In genomic region chrX:155179343-155179997, GRCh38 we compare ENCODE assay signal across 20 cellular contexts. TPM values are rescaled to one million over a fixed set of nuclear protein-coding genes. Genes with fewer than 3 reads are reported as not detected.
A peak's percentile ranks its signal among the peaks of the same experiment; 100 is the strongest.
DNase-seq lines count a peak whose midpoint lies in the region; ATAC-seq, FAIRE-seq and TF ChIP-seq lines count a peak whose summit lies in the region.
"Had no signal": no experiment of that assay in that cellular context is flagged by ENCODE, and none has a peak within 500 bp of the region (broad histone marks: within the 10 kb centered on the region; RNA-seq: fewer than 3 reads in every experiment).

No MANE protein-coding gene starts in this region.

- no peak overlapping the region for H3K27ac Mint-ChIP-seq in MCF 10A (ENCODE audit: low read depth, unreplicated experiment)
- H3K27ac Mint-ChIP-seq: activated naive CD8-positive, alpha-beta T cell; activated T-cell treated with anti-CD3 and anti-CD28 coated beads, Interleukin-2, amount 50 U/mL, for 24 hours; naive B cell had no signal

- FAIRE-seq in GM12878 (lab: Jason Lieb, UNC) (no peak), kidney (lab: Jason Lieb, UNC) (peak; percentile 50)

- no peaks in the 10 kb centered on the region for H3K4me1 Mint-ChIP-seq in MCF 10A (ENCODE audit: insufficient read depth, unreplicated experiment)
- H3K4me1 Mint-ChIP-seq: naive B cell had no signal

- no peaks in the 10 kb centered on the region for H3K36me3 ChIP-seq in breast epithelium
- no peaks in the 10 kb centered on the region for H3K36me3 ChIP-seq in MM.1S (replicated peaks; ENCODE audit: insufficient read depth, low read length)
- H3K36me3 ChIP-seq in GM12878 (ENCODE audit: control insufficient read depth in 2 of 2, insufficient read depth in 2 of 2, low read length in 1 of 2): no peaks in the 10 kb centered on the region
- no peaks in the 10 kb centered on the region for H3K36me3 ChIP-seq in kidney (ENCODE audit: control insufficient read depth in 1 of 2, insufficient read depth in 2 of 2, low read length in 2 of 2)
- H3K36me3 ChIP-seq: SJCRH30 had no signal

- H3K9me3 ChIP-seq in breast epithelium (no peaks in the 10 kb centered on the region), MM.1S (replicated peaks; ENCODE audit: insufficient read depth, low read length) (no peaks in the 10 kb centered on the region), GM12878 (replicated peaks; ENCODE audit: control insufficient read depth, insufficient read depth, low read length) (no peaks in the 10 kb centered on the region), kidney (ENCODE audit: control insufficient read depth in 1 of 2, low read length in 2 of 2) (no peaks in the 10 kb centered on the region)
- H3K9me3 ChIP-seq: SJCRH30 had no signal

- RAD21 ChIA-PET in GM12878 (lab: Charles Lee; ENCODE audit: unreplicated experiment): no interaction called here

- in situ Hi-C loops in GM12878 (cut with MboI): no loop called here

- no peaks in the 10 kb centered on the region for H3K9me2 ChIP-seq in MM.1S (replicated peaks; ENCODE audit: insufficient read depth, low read length)

- TF ChIP-seq CTCF in MCF 10A (IDR thresholded peaks at IDR 0.05; ENCODE audit: unreplicated experiment) (no peak), breast epithelium (IDR thresholded peaks at IDR 0.05) (no peak), MM.1S (IDR thresholded peaks at IDR 0.05; ENCODE audit: low read length) (peak; percentile 17; the same call in 1 of the 2 replicates), GM12878 (IDR thresholded peaks at IDR 0.05 in 2 of 3, conservative IDR thresholded peaks at IDR 0.05 in 1 of 3; ENCODE audit: control insufficient read depth in 2 of 3, extremely low read depth in 1 of 3, insufficient read depth in 1 of 3, low read depth in 3 of 3, low read length in 3 of 3) (peak in 1 of 3 experiments; percentile 7; a peak in 1 of 6 replicates), kidney (IDR thresholded peaks at IDR 0.05; ENCODE audit: borderline replicate concordance, extremely low read depth, insufficient read depth) (no peak), omental fat pad (IDR thresholded peaks at IDR 0.05) (no peak)

- H2AFZ ChIP-seq in MM.1S (ENCODE audit: low read length) (no peak overlapping the region), GM12878 (ENCODE audit: control insufficient read depth, low read depth, low read length) (no peak overlapping the region)

- intact Hi-C loops in MCF 10A (cut with micrococcal nuclease) (loop anchor here (1.0 to 2.0 kb wide), 2 partner anchors 85 to 199 kb away; no protein-coding TSS in a partner anchor), breast epithelium (cut with DNase I; ENCODE audit: low total_unique reads) (no loop called here), GM12878 (cut with micrococcal nuclease; ENCODE audit: unreplicated experiment) (no loop called here), kidney (cut with DNase I) (no loop called here)

- H3K27me3 ChIP-seq in breast epithelium (no peaks in the 10 kb centered on the region), MM.1S (replicated peaks; ENCODE audit: insufficient read depth, low read length) (no peaks in the 10 kb centered on the region), GM12878 (replicated peaks in 1 of 2; ENCODE audit: control insufficient read depth in 2 of 2, insufficient read depth in 2 of 2, low read length in 1 of 2) (no peaks in the 10 kb centered on the region)
- H3K27me3 ChIP-seq: SJCRH30 had no signal

- no peaks in the 10 kb centered on the region for H3K36me3 Mint-ChIP-seq in MCF 10A (ENCODE audit: insufficient read depth, unreplicated experiment)
- H3K36me3 Mint-ChIP-seq: activated naive CD8-positive, alpha-beta T cell; naive B cell had no signal

- H3K4me2 ChIP-seq in MM.1S (ENCODE audit: low read depth, low read length) (no peak overlapping the region), GM12878 (ENCODE audit: control insufficient read depth, insufficient read depth) (no peak overlapping the region)
- H3K4me2 ChIP-seq: smooth muscle cell had no signal

- TF ChIP-seq RAD21 in GM12878 (IDR thresholded peaks at IDR 0.05; ENCODE audit: insufficient read depth, low read depth, low read length): no peak

- BruUV-seq in MCF 10A (replicated peaks; lab: Mats Ljungman, UMichigan) (no TSS peak), GM12878 (replicated peaks; lab: Mats Ljungman, UMichigan) (no TSS peak)

- TF ChIP-seq POLR2A in breast epithelium (IDR thresholded peaks at IDR 0.05) (no peak), GM12878 (IDR thresholded peaks at IDR 0.05; ENCODE audit: low read depth, low read length) (no peak)

- no peak overlapping the region for H3K4me3 Mint-ChIP-seq in MCF 10A (ENCODE audit: unreplicated experiment)
- H3K4me3 Mint-ChIP-seq: activated naive CD8-positive, alpha-beta T cell; activated T-cell treated with anti-CD3 and anti-CD28 coated beads, Interleukin-2, amount 50 U/mL, for 24 hours; naive B cell had no signal

- no peaks in the 10 kb centered on the region for H3K27me3 Mint-ChIP-seq in MCF 10A (ENCODE audit: insufficient read depth, unreplicated experiment)
- H3K27me3 Mint-ChIP-seq: activated naive CD8-positive, alpha-beta T cell; activated T-cell treated with anti-CD3 and anti-CD28 coated beads, Interleukin-2, amount 50 U/mL, for 24 hours had no signal

- H3K9me3 Mint-ChIP-seq in MCF 10A (ENCODE audit: unreplicated experiment): no peaks in the 10 kb centered on the region
- H3K9me3 Mint-ChIP-seq: activated T-cell treated with anti-CD3 and anti-CD28 coated beads, Interleukin-2, amount 50 U/mL, for 24 hours had no signal

- no peaks in the 10 kb centered on the region for H4K20me1 ChIP-seq in MM.1S (ENCODE audit: insufficient read depth, low read length)
- no peaks in the 10 kb centered on the region for H4K20me1 ChIP-seq in GM12878 (ENCODE audit: control insufficient read depth, insufficient read depth)

- H3K27ac ChIP-seq in breast epithelium: no peak overlapping the region
- no peak overlapping the region for H3K27ac ChIP-seq in MM.1S (ENCODE audit: low read length)
- H3K27ac ChIP-seq in GM12878 (ENCODE audit: control insufficient read depth, insufficient read depth): no peak overlapping the region
- no peak overlapping the region for H3K27ac ChIP-seq in kidney (ENCODE audit: low read depth in 2 of 2, low read length in 2 of 2)
- H3K27ac ChIP-seq: SJCRH30 had no signal

- TF ChIP-seq EP300 in GM12878 (IDR thresholded peaks at IDR 0.05; ENCODE audit: borderline replicate concordance in 1 of 2, control insufficient read depth in 1 of 2, low read depth in 2 of 2, low read length in 2 of 2): no peak

- H3K79me2 ChIP-seq in MM.1S (ENCODE audit: low read length): no peaks in the 10 kb centered on the region
- H3K79me2 ChIP-seq in GM12878 (ENCODE audit: control insufficient read depth, insufficient read depth, low read length): no peaks in the 10 kb centered on the region

- peak; percentile 15 for DNase-seq in MCF 10A (ENCODE audit: unreplicated experiment)
- no peak for DNase-seq in breast epithelium (ENCODE audit: low spot score in 2 of 2)
- peak; percentile 7 for DNase-seq in MM.1S
- no peak for DNase-seq in GM12878 (ENCODE audit: low read depth, low spot score)
- DNase-seq in kidney: no peak
- no peak for DNase-seq in activated CD4-positive, alpha-beta T cell treated with anti-CD3 and anti-CD28 coated beads for 1 hour
- no peak for DNase-seq in omental fat pad (ENCODE audit: low spot score)
- DNase-seq: activated T-cell treated with anti-CD3 and anti-CD28 coated beads, Interleukin-2, amount 50 U/mL, for 24 hours; COR-L47; effector memory CD4-positive, alpha-beta T cell; foreskin fibroblast; naive B cell; NCI-H2107; SJCRH30; stimulated activated naive CD4-positive, alpha-beta T cell; T1000 had no signal

- no peak overlapping the region for H3K4me3 ChIP-seq in breast epithelium
- H3K4me3 ChIP-seq in MM.1S (ENCODE audit: low read length): no peak overlapping the region
- H3K4me3 ChIP-seq in GM12878: no peak overlapping the region
- no peak overlapping the region for H3K4me3 ChIP-seq in kidney (ENCODE audit: low read length in 2 of 2)
- H3K4me3 ChIP-seq: lung, SJCRH30, smooth muscle cell had no signal

- CTCF ChIA-PET in MCF 10A (lab: Yijun Ruan, JAX): interaction anchor here (0.6 to 2.7 kb wide), 4 partner anchors 80 to 317 kb away, joined by 3 to 8 read pairs (median 4); no protein-coding TSS in a partner anchor
- CTCF ChIA-PET in GM12878 (lab: Yijun Ruan, JAX): interaction anchor here (1.1 kb wide), 1 partner anchor 9 kb away, joined by 4 read pairs; no protein-coding TSS in a partner anchor

- ATAC-seq in GM12878: 0 out of 3 replicates have a peak, but pooled peaks have one; percentile 28
- no peak for ATAC-seq in HG02610 (IDR thresholded peaks at IDR 0.05; ENCODE audit: unreplicated experiment)
- no peak for ATAC-seq in omental fat pad (ENCODE audit: low FRiP score)

- H3K9ac ChIP-seq in MM.1S (ENCODE audit: low read length): no peak overlapping the region
- no peak overlapping the region for H3K9ac ChIP-seq in GM12878 (ENCODE audit: control insufficient read depth, insufficient read depth, low read length)
- H3K9ac ChIP-seq in kidney (ENCODE audit: low read length in 2 of 2): no peak overlapping the region

- H3K4me1 ChIP-seq in breast epithelium: no peaks in the 10 kb centered on the region
- H3K4me1 ChIP-seq in MM.1S (ENCODE audit: low read length): no peaks in the 10 kb centered on the region
- no peaks in the 10 kb centered on the region for H3K4me1 ChIP-seq in GM12878 (ENCODE audit: control insufficient read depth, insufficient read depth, low read length)
- no peaks in the 10 kb centered on the region for H3K4me1 ChIP-seq in kidney (ENCODE audit: control insufficient read depth in 1 of 2, insufficient read depth in 1 of 2, low read depth in 1 of 2, low read length in 2 of 2)
- H3K4me1 ChIP-seq: SJCRH30 had no signal

- SMC1A ChIA-PET in GM12878 (lab: Charles Lee; ENCODE audit: uncharacterized antibody, unreplicated experiment): interaction anchor here (0.6 kb wide), 1 partner anchor 141 kb away, joined by 3 read pairs; no protein-coding TSS in a partner anchor

- H3F3A ChIP-seq in MM.1S (ENCODE audit: insufficient read depth, low read length): no peaks in the 10 kb centered on the region

- POLR2A ChIA-PET in MCF 10A (lab: Yijun Ruan, JAX): no interaction called here
- POLR2A ChIA-PET in GM12878 (lab: Charles Lee): no interaction called here

RNA-seq across cellular contexts. Expression of gene VBP1, which starts 36.8 kb away (rescaled TPM):
- total RNA-seq in MCF 10A (2022): 60.5 and 62.9 TPM in 2 replicates
- total RNA-seq in breast epithelium: 10 to 100 TPM; 29.1 to 30.7 (median 29.8) TPM
- total RNA-seq in GM12878 (2013; cell fraction: nucleolus; rRNA removed): 13.2 and 14.3 TPM in 2 replicates
- total RNA-seq in GM12878 (2014; rRNA removed): 60.9 and 87.6 TPM in 2 replicates
- 93.2 and 97.0 TPM in 2 replicates for total RNA-seq in GM12878 (2014; rRNA removed; fragmentation: Illumina TruSeq; extraction: Trizol)
- total RNA-seq in GM12878 (2021): 67.9 and 71.0 TPM in 2 replicates
- 27.7 TPM for polyA plus RNA-seq in GM12878 (2011; ENCODE audit: low read depth)
- polyA plus RNA-seq in GM12878 (2011; rRNA removed): 81.9 and 155 TPM in 2 replicates
- polyA plus RNA-seq in GM12878 (2011; cell fraction: cytosol; rRNA removed): 26.2 and 29.4 TPM in 2 replicates
- 25.6 and 28.1 TPM in 2 replicates for polyA plus RNA-seq in GM12878 (2011; cell fraction: nucleus; rRNA removed)
- polyA plus RNA-seq in GM12878 (2012): 37.5 and 51.6 TPM in 2 replicates
- 107 and 161 TPM in 2 replicates for polyA plus RNA-seq in GM12878 (2014; fragmentation: Illumina TruSeq; extraction: Trizol)
- polyA plus RNA-seq in GM12878 (2014; fragmentation: Nextera tagmentation; extraction: Ambion mirVana): 100 to 1,000 TPM; 140 to 182 TPM
- polyA plus RNA-seq in GM12878 (2014; rRNA removed): 40.9 and 56.4 TPM in 2 replicates
- polyA plus RNA-seq in GM12878 (2016; fragmentation: Nextera tagmentation; extraction: Ambion mirVana): 100 to 1,000 TPM; 141 to 161 TPM
- polyA minus RNA-seq in GM12878 (2011; rRNA and poly(A)+ RNA removed): 32.2 and 36.9 TPM in 2 replicates
- 9.7 and 16.6 TPM in 2 replicates for polyA minus RNA-seq in GM12878 (2011; cell fraction: cytosol; rRNA and poly(A)+ RNA removed)
- polyA minus RNA-seq in GM12878 (2011; cell fraction: nucleus; rRNA and poly(A)+ RNA removed): 3.5 and 5.0 TPM in 2 replicates
- total RNA-seq in kidney: 38.4 TPM
- 53.8 TPM for polyA plus RNA-seq in kidney (ENCODE audit: insufficient read depth, low read depth, low replicate concordance)
- total RNA-seq in omental fat pad: 10 to 100 TPM; 22.2 to 30.4 (median 25.7) TPM

Comparison
In these comparisons a context has a peak if more than half of its experiments do, and no peak if none do; other contexts are left out.
1. DNase-seq: peak in MCF 10A (single experiment) and MM.1S (single experiment); none in breast epithelium (0 of 2), GM12878 (single experiment), kidney (single experiment), activated CD4-positive, alpha-beta T cell treated with anti-CD3 and anti-CD28 coated beads for 1 hour (single experiment) and omental fat pad (single experiment).